ENCODE assay signal across 29 cellular contexts in genomic region chr9:96532173-96532572, GRCh38.
"Had no signal": no experiment of that assay in that cellular context is flagged by ENCODE, and none has a peak within 500 bp of the region (broad histone marks: within the 10 kb centered on the region; RNA-seq: fewer than 3 reads in every experiment).

No MANE protein-coding gene starts in this region.

- H3K36me3 Mint-ChIP-seq: stimulated activated effector memory CD8-positive, alpha-beta T cell treated with anti-CD3 and anti-CD28 coated beads, Interleukin-12 subunit alpha, Interleukin-12 subunit beta, amount 100 ng/mL, for 72 hours had no signal

- H3K4me3 ChIP-seq: stomach, suprapubic skin, testis, thoracic aorta, thyroid gland, tibial artery, tibial nerve, transverse colon, upper lobe of left lung, upper lobe of right lung, uterus, vagina had no signal

- H3K9me3 Mint-ChIP-seq: stimulated activated effector memory CD8-positive, alpha-beta T cell treated with anti-CD3 and anti-CD28 coated beads, Interleukin-12 subunit alpha, Interleukin-12 subunit beta, amount 100 ng/mL, for 72 hours; type B pancreatic cell had no signal

- H3K27me3 Mint-ChIP-seq: stimulated activated memory B cell treated with anti-CD40 and anti-IgM and Interleukin-4, amounts not matched to agents 10 μg/mL and 1 μg/mL and 100 μg/mL, for 72 hours; stimulated activated naive CD8-positive, alpha-beta T cell treated with anti-CD3 and anti-CD28 coated beads, Interleukin-15, amount 100 ng/mL, for 72 hours; stimulated activated naive CD8-positive, alpha-beta T cell treated with anti-CD3 and anti-CD28 coated beads, Interleukin-15, Interleukin-2, amounts not matched to agents 100 ng/mL and 50 ng/mL, for 24 hours; type B pancreatic cell had no signal

- H3K36me3 ChIP-seq: thyroid gland, uterus had no signal

- H3K4me1 Mint-ChIP-seq: stimulated activated effector memory CD8-positive, alpha-beta T cell treated with anti-CD3 and anti-CD28 coated beads, Interleukin-12 subunit alpha, Interleukin-12 subunit beta, amount 100 ng/mL, for 72 hours; stimulated activated memory B cell treated with anti-CD40 and anti-IgM and Interleukin-4, amounts not matched to agents 10 μg/mL and 1 μg/mL and 100 μg/mL, for 72 hours; stimulated activated naive B cell treated with anti-CD40 and anti-IgM and Interleukin-4, amounts not matched to agents 10 μg/mL and 1 μg/mL and 100 μg/mL, for 72 hours; stimulated activated naive CD8-positive, alpha-beta T cell treated with anti-CD3 and anti-CD28 coated beads, Interleukin-15, amount 100 ng/mL, for 72 hours had no signal

- H3K27ac Mint-ChIP-seq: stimulated activated effector memory CD8-positive, alpha-beta T cell treated with anti-CD3 and anti-CD28 coated beads, Interleukin-12 subunit alpha, Interleukin-12 subunit beta, amount 100 ng/mL, for 72 hours; stimulated activated memory B cell treated with anti-CD40 and anti-IgM and Interleukin-4, amounts not matched to agents 10 μg/mL and 1 μg/mL and 100 μg/mL, for 72 hours; stimulated activated naive B cell treated with anti-CD40 and anti-IgM and Interleukin-4, amounts not matched to agents 10 μg/mL and 1 μg/mL and 100 μg/mL, for 72 hours; stimulated activated naive CD8-positive, alpha-beta T cell treated with anti-CD3 and anti-CD28 coated beads, Interleukin-15, amount 100 ng/mL, for 72 hours; stimulated activated naive CD8-positive, alpha-beta T cell treated with anti-CD3 and anti-CD28 coated beads, Interleukin-15, Interleukin-2, amounts not matched to agents 100 ng/mL and 50 ng/mL, for 24 hours; type B pancreatic cell had no signal

- H3K4me3 Mint-ChIP-seq: stimulated activated effector memory CD8-positive, alpha-beta T cell treated with anti-CD3 and anti-CD28 coated beads, Interleukin-12 subunit alpha, Interleukin-12 subunit beta, amount 100 ng/mL, for 72 hours; stimulated activated memory B cell treated with anti-CD40 and anti-IgM and Interleukin-4, amounts not matched to agents 10 μg/mL and 1 μg/mL and 100 μg/mL, for 72 hours; stimulated activated naive B cell treated with anti-CD40 and anti-IgM and Interleukin-4, amounts not matched to agents 10 μg/mL and 1 μg/mL and 100 μg/mL, for 72 hours; stimulated activated naive CD8-positive, alpha-beta T cell treated with anti-CD3 and anti-CD28 coated beads, Interleukin-15, amount 100 ng/mL, for 72 hours; stimulated activated naive CD8-positive, alpha-beta T cell treated with anti-CD3 and anti-CD28 coated beads, Interleukin-15, Interleukin-2, amounts not matched to agents 100 ng/mL and 50 ng/mL, for 24 hours; type B pancreatic cell had no signal

- H3K9me3 ChIP-seq: stomach, suprapubic skin, testis, thoracic aorta, thyroid gland, tibial artery, tibial nerve, transverse colon, upper lobe of left lung, upper lobe of right lung, uterus, vagina had no signal

- DNase-seq: stimulated activated CD4-positive, alpha-beta T cell treated with anti-CD3 and anti-CD28 coated beads, Interleukin-2, amount 100 ng/mL, for 48 hours; stimulated activated CD4-positive, alpha-beta T cell treated with anti-CD3 and anti-CD28 coated beads, Interleukin-4, amount 100 ng/mL, for 1 hour; stimulated activated CD4-positive, alpha-beta T cell treated with anti-CD3 and anti-CD28 coated beads, Interleukin-4, amount 100 ng/mL, for 24 hours; stimulated activated CD4-positive, alpha-beta T cell treated with anti-CD3 and anti-CD28 coated beads, Interleukin-4, amount 100 ng/mL, for 4 hours; stimulated activated CD8-positive, alpha-beta memory T cell treated with anti-CD3 and anti-CD28 coated beads, Interleukin-4, amount 100 ng/mL, for 48 hours; stimulated activated naive B cell treated with anti-CD40 and anti-IgM and Interleukin-4, amounts not matched to agents 10 μg/mL and 1 μg/mL and 100 μg/mL, for 72 hours; stimulated activated naive CD4-positive, alpha-beta T cell; stimulated activated naive CD4-positive, alpha-beta T cell treated with Interleukin-2 at 50 U/mL for 16 hours; stimulated activated naive CD8-positive, alpha-beta T cell treated with anti-CD3 and anti-CD28 coated beads, Interleukin-15, amount 100 ng/mL, for 72 hours; stimulated activated naive CD8-positive, alpha-beta T cell treated with anti-CD3 and anti-CD28 coated beads, Interleukin-15, Interleukin-2, amounts not matched to agents 100 U/mL and 50 U/mL, for 24 hours; stomach; substantia nigra; testis; thyroid gland; tibial artery; transverse colon; trophoblast cell; upper lobe of left lung; upper lobe of right lung; uterus had no signal

- ATAC-seq: stimulated activated effector memory CD8-positive, alpha-beta T cell treated with anti-CD3 and anti-CD28 coated beads, Interleukin-12 subunit alpha, Interleukin-12 subunit beta, amount 100 ng/mL, for 72 hours; stimulated activated memory B cell treated with anti-CD40 and anti-IgM and Interleukin-4, amounts not matched to agents 10 μg/mL and 1 μg/mL and 100 μg/mL, for 72 hours; stimulated activated naive B cell treated with anti-CD40 and anti-IgM and Interleukin-4, amounts not matched to agents 10 μg/mL and 1 μg/mL and 100 μg/mL, for 72 hours; stimulated activated naive CD8-positive, alpha-beta T cell treated with anti-CD3 and anti-CD28 coated beads, Interleukin-15, amount 100 ng/mL, for 72 hours; stimulated activated naive CD8-positive, alpha-beta T cell treated with anti-CD3 and anti-CD28 coated beads, Interleukin-15, Interleukin-2, amounts not matched to agents 100 U/mL and 50 U/mL, for 24 hours; upper lobe of right lung had no signal

- H3K4me1 ChIP-seq: stomach, suprapubic skin, testis, thyroid gland, tibial artery, tibial nerve, transverse colon, upper lobe of left lung, upper lobe of right lung, uterus, vagina had no signal

- H3K27ac ChIP-seq: stomach, suprapubic skin, testis, thyroid gland, tibial artery, tibial nerve, transverse colon, upper lobe of left lung, upper lobe of right lung, uterus, vagina had no signal

- H3K27me3 ChIP-seq: stomach, suprapubic skin, testis, thyroid gland, tibial artery, tibial nerve, transverse colon, upper lobe of left lung, upper lobe of right lung, uterus, vagina had no signal

- FAIRE-seq: urothelium cell line had no signal
